In genomic region chr7:132112632-132113031, GRCh38 we compare ENCODE assay signal across 21 cellular contexts.
"Had no signal": no experiment of that assay in that cellular context is flagged by ENCODE, and none has a peak within 500 bp of the region (broad histone marks: within the 10 kb centered on the region; RNA-seq: fewer than 3 reads in every experiment).

No MANE protein-coding gene starts in this region.

- H3K27me3 ChIP-seq: cardiac muscle cell, neutrophil, sigmoid colon, suprapubic skin, transverse colon, vagina had no signal

- H3K36me3 ChIP-seq: cardiac muscle cell, neutrophil, sigmoid colon, suprapubic skin, transverse colon, vagina had no signal

- H3K4me3 ChIP-seq: cardiac muscle cell, dorsolateral prefrontal cortex, sigmoid colon, suprapubic skin, transverse colon, vagina had no signal

- H2AFZ ChIP-seq: parathyroid adenoma had no signal

- ATAC-seq: activated CD4-positive, alpha-beta T cell treated with anti-CD3 and anti-CD28 coated beads for 36 hours; activated naive CD4-positive, alpha-beta T cell treated with anti-CD3 and anti-CD28 coated beads, Interleukin-2, amount 50 U/mL, for 72 hours; left ventricle myocardium superior; naive thymus-derived CD4-positive, alpha-beta T cell; stimulated activated naive CD8-positive, alpha-beta T cell treated with anti-CD3 and anti-CD28 coated beads, Interleukin-15, Interleukin-2, amounts not matched to agents 100 U/mL and 50 U/mL, for 24 hours; T-cell; WTC11 had no signal

- H3K9me3 ChIP-seq: neutrophil, sigmoid colon, suprapubic skin, transverse colon, vagina had no signal

- H3K27ac ChIP-seq: cardiac muscle cell, dorsolateral prefrontal cortex, epithelial cell of prostate, neutrophil, parathyroid adenoma, sigmoid colon, suprapubic skin, transverse colon, vagina had no signal

- H3K79me2 ChIP-seq: parathyroid adenoma had no signal

- DNase-seq: activated CD4-positive, alpha-beta T cell treated with anti-CD3 and anti-CD28 coated beads for 36 hours; activated CD4-positive, alpha-beta T cell treated with anti-CD3 and anti-CD28 coated beads, Interleukin-2, amount 50 U/mL, for 48 hours; activated gamma-delta T cell treated with Interleukin-2 at 50 U/mL for 16 hours; activated T-cell treated with anti-CD3 and anti-CD28 coated beads for 4 hours; foreskin melanocyte; left ventricle myocardium superior; naive thymus-derived CD4-positive, alpha-beta T cell; sigmoid colon; stimulated activated naive CD8-positive, alpha-beta T cell treated with anti-CD3 and anti-CD28 coated beads, Interleukin-15, Interleukin-2, amounts not matched to agents 100 U/mL and 50 U/mL, for 24 hours; T-cell; transverse colon had no signal

- H3K4me1 ChIP-seq: parathyroid adenoma, suprapubic skin, transverse colon, vagina had no signal

- FAIRE-seq: colon had no signal

- H3K9ac ChIP-seq: parathyroid adenoma had no signal
